1 cellular context compared by ENCODE assay signal in the genomic region with DNA sequence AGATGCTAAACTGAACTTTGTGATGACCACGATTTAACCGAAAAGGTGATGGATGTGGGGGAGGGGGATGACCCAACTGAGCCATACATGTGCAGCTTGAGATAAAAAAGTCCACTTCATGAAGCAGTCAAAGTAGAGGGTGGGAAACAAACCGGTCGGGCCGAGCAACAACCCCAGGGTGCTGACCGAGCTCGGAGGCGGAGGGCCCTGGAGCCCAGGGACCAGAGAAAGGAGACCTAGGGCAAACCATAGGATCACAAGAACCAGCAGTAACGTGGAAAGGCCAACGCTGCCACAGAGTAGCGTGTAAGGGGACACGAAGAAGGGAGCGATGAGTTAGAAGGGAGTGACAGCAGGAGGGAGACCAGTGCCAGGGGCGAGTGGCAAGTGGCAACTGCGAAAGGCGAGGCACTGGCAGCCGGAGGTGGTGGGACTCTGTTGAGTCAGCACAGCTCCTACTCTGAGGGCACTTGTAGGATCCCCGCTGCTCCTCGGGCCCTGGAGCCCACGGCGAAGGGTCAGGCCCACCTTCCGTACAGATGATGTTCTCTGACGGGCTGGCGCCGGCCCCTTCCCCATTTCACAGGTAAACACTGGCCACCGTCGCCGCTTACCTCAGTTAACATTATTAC.
TF ChIP-seq lines count a peak whose summit lies in the region.

No MANE protein-coding gene starts in this region.

TF ChIP-seq in K562, 482 proteins besides CTCF, POLR2A, EP300 and RAD21 (continued from another document and continues in another):
- TF ChIP-seq, protein P1, sequence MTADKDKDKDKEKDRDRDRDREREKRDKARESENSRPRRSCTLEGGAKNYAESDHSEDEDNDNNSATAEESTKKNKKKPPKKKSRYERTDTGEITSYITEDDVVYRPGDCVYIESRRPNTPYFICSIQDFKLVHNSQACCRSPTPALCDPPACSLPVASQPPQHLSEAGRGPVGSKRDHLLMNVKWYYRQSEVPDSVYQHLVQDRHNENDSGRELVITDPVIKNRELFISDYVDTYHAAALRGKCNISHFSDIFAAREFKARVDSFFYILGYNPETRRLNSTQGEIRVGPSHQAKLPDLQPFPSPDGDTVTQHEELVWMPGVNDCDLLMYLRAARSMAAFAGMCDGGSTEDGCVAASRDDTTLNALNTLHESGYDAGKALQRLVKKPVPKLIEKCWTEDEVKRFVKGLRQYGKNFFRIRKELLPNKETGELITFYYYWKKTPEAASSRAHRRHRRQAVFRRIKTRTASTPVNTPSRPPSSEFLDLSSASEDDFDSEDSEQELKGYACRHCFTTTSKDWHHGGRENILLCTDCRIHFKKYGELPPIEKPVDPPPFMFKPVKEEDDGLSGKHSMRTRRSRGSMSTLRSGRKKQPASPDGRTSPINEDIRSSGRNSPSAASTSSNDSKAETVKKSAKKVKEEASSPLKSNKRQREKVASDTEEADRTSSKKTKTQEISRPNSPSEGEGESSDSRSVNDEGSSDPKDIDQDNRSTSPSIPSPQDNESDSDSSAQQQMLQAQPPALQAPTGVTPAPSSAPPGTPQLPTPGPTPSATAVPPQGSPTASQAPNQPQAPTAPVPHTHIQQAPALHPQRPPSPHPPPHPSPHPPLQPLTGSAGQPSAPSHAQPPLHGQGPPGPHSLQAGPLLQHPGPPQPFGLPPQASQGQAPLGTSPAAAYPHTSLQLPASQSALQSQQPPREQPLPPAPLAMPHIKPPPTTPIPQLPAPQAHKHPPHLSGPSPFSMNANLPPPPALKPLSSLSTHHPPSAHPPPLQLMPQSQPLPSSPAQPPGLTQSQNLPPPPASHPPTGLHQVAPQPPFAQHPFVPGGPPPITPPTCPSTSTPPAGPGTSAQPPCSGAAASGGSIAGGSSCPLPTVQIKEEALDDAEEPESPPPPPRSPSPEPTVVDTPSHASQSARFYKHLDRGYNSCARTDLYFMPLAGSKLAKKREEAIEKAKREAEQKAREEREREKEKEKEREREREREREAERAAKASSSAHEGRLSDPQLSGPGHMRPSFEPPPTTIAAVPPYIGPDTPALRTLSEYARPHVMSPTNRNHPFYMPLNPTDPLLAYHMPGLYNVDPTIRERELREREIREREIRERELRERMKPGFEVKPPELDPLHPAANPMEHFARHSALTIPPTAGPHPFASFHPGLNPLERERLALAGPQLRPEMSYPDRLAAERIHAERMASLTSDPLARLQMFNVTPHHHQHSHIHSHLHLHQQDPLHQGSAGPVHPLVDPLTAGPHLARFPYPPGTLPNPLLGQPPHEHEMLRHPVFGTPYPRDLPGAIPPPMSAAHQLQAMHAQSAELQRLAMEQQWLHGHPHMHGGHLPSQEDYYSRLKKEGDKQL (CRISPR knock-in tag; IDR thresholded peaks at IDR 0.05; ENCODE audit: borderline replicate concordance), result no peak
- no peak for TF ChIP-seq E2F3 (CRISPR knock-in tag; IDR thresholded peaks at IDR 0.05)
- TF ChIP-seq HDAC8 (tag; IDR thresholded peaks at IDR 0.05), result no peak
- no peak for TF ChIP-seq U2AF1 (optimal IDR thresholded peaks at IDR 0.05; ENCODE audit: low read depth, low read length)
- TF ChIP-seq ZNF444 (CRISPR knock-in tag; IDR thresholded peaks at IDR 0.05), result peak; percentile 62; the same call in 1 of the 2 replicates
- peak; percentile 55; the same call in 1 of the 2 replicates for TF ChIP-seq SMARCA4 (IDR thresholded peaks at IDR 0.05)
- TF ChIP-seq ZNF274 (IDR thresholded peaks at IDR 0.05; ENCODE audit: borderline replicate concordance, low read depth, low read length), result no peak
- TF ChIP-seq ARID2 (IDR thresholded peaks at IDR 0.05), result no peak
- peak; percentile 70; the same call in 1 of the 2 replicates for TF ChIP-seq KAT7 (CRISPR knock-in tag; IDR thresholded peaks at IDR 0.05; ENCODE audit: borderline replicate concordance)
- TF ChIP-seq NONO (IDR thresholded peaks at IDR 0.05; ENCODE audit: low read depth in 2 of 2, low read length in 1 of 2), result no peak
- TF ChIP-seq DACH1 (IDR thresholded peaks at IDR 0.05; ENCODE audit: partially characterized antibody), result no peak
- TF ChIP-seq, protein P2, sequence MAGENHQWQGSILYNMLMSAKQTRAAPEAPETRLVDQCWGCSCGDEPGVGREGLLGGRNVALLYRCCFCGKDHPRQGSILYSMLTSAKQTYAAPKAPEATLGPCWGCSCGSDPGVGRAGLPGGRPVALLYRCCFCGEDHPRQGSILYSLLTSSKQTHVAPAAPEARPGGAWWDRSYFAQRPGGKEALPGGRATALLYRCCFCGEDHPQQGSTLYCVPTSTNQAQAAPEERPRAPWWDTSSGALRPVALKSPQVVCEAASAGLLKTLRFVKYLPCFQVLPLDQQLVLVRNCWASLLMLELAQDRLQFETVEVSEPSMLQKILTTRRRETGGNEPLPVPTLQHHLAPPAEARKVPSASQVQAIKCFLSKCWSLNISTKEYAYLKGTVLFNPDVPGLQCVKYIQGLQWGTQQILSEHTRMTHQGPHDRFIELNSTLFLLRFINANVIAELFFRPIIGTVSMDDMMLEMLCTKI (IDR thresholded peaks at IDR 0.05; ENCODE audit: partially characterized antibody), result no peak
- no peak for TF ChIP-seq ZNF77 (CRISPR knock-in tag; IDR thresholded peaks at IDR 0.05)
- TF ChIP-seq JUN (IDR thresholded peaks at IDR 0.05; ENCODE audit: borderline replicate concordance, low read depth, low read length), result no peak
- TF ChIP-seq JUN (CRISPR knock-in tag; IDR thresholded peaks at IDR 0.05; ENCODE audit: borderline replicate concordance), result no peak
- no peak for TF ChIP-seq NFE2L1 (tag; IDR thresholded peaks at IDR 0.05; ENCODE audit: borderline replicate concordance, low read depth)
- no peak for TF ChIP-seq ARHGAP35 (IDR thresholded peaks at IDR 0.05; ENCODE audit: partially characterized antibody)
- TF ChIP-seq RNF2 (IDR thresholded peaks at IDR 0.05), result peak; percentile 37; the same call in 1 of the 2 replicates
- TF ChIP-seq, protein P3, sequence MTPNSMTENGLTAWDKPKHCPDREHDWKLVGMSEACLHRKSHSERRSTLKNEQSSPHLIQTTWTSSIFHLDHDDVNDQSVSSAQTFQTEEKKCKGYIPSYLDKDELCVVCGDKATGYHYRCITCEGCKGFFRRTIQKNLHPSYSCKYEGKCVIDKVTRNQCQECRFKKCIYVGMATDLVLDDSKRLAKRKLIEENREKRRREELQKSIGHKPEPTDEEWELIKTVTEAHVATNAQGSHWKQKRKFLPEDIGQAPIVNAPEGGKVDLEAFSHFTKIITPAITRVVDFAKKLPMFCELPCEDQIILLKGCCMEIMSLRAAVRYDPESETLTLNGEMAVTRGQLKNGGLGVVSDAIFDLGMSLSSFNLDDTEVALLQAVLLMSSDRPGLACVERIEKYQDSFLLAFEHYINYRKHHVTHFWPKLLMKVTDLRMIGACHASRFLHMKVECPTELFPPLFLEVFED (CRISPR knock-in tag; conservative IDR thresholded peaks at IDR 0.05), result no peak
- no peak for TF ChIP-seq HDAC3 (IDR thresholded peaks at IDR 0.05; ENCODE audit: borderline replicate concordance, partially characterized antibody)
- TF ChIP-seq ZFP36 (IDR thresholded peaks at IDR 0.05; ENCODE audit: low read depth, low read length, partially characterized antibody), result no peak
- no peak for TF ChIP-seq SP1 (CRISPR knock-in tag; IDR thresholded peaks at IDR 0.05)
- TF ChIP-seq STAT5A (IDR thresholded peaks at IDR 0.05; ENCODE audit: borderline replicate concordance, low read length), result peak; percentile 53; the same call in 1 of the 2 replicates
- TF ChIP-seq CHD2 (IDR thresholded peaks at IDR 0.05; ENCODE audit: low read depth, low read length), result no peak
- no peak for TF ChIP-seq HEY1 (CRISPR knock-in tag; IDR thresholded peaks at IDR 0.05; ENCODE audit: borderline replicate concordance)
- TF ChIP-seq ZBTB1 (CRISPR knock-in tag; IDR thresholded peaks at IDR 0.05; ENCODE audit: borderline replicate concordance, low read depth), result no peak
- TF ChIP-seq PML (IDR thresholded peaks at IDR 0.05; ENCODE audit: low read length), result peak; percentile 48; the same call in 1 of the 2 replicates
- TF ChIP-seq ZNF717 (CRISPR knock-in tag; IDR thresholded peaks at IDR 0.05), result no peak
- no peak for TF ChIP-seq HNRNPH1 (optimal IDR thresholded peaks at IDR 0.05; ENCODE audit: low read depth, low read length)
- TF ChIP-seq, protein P4, sequence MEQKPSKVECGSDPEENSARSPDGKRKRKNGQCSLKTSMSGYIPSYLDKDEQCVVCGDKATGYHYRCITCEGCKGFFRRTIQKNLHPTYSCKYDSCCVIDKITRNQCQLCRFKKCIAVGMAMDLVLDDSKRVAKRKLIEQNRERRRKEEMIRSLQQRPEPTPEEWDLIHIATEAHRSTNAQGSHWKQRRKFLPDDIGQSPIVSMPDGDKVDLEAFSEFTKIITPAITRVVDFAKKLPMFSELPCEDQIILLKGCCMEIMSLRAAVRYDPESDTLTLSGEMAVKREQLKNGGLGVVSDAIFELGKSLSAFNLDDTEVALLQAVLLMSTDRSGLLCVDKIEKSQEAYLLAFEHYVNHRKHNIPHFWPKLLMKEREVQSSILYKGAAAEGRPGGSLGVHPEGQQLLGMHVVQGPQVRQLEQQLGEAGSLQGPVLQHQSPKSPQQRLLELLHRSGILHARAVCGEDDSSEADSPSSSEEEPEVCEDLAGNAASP (IDR thresholded peaks at IDR 0.05), result no peak
- TF ChIP-seq NR2C2 (CRISPR knock-in tag; IDR thresholded peaks at IDR 0.05), result no peak
- no peak for TF ChIP-seq NR2C2 (tag; IDR thresholded peaks at IDR 0.05)
- TF ChIP-seq, protein P5, sequence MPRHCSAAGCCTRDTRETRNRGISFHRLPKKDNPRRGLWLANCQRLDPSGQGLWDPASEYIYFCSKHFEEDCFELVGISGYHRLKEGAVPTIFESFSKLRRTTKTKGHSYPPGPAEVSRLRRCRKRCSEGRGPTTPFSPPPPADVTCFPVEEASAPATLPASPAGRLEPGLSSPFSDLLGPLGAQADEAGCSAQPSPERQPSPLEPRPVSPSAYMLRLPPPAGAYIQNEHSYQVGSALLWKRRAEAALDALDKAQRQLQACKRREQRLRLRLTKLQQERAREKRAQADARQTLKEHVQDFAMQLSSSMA (CRISPR knock-in tag; IDR thresholded peaks at IDR 0.05), result no peak
- TF ChIP-seq ZNF174 (CRISPR knock-in tag; IDR thresholded peaks at IDR 0.05), result no peak
- TF ChIP-seq CBX1 (IDR thresholded peaks at IDR 0.05; ENCODE audit: low read depth), result no peak
- TF ChIP-seq GTF2A2 (tag; IDR thresholded peaks at IDR 0.05), result no peak
- TF ChIP-seq DIDO1 (tag; IDR thresholded peaks at IDR 0.05; ENCODE audit: low read depth), result no peak
- TF ChIP-seq, protein P6, sequence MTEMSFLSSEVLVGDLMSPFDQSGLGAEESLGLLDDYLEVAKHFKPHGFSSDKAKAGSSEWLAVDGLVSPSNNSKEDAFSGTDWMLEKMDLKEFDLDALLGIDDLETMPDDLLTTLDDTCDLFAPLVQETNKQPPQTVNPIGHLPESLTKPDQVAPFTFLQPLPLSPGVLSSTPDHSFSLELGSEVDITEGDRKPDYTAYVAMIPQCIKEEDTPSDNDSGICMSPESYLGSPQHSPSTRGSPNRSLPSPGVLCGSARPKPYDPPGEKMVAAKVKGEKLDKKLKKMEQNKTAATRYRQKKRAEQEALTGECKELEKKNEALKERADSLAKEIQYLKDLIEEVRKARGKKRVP (CRISPR knock-in tag; IDR thresholded peaks at IDR 0.05), result no peak
- TF ChIP-seq SMARCC2 (IDR thresholded peaks at IDR 0.05; ENCODE audit: low read depth), result no peak
- TF ChIP-seq, protein P7, sequence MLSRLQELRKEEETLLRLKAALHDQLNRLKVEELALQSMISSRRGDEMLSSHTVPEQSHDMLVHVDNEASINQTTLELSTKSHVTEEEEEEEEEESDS (CRISPR knock-in tag; IDR thresholded peaks at IDR 0.05), result no peak
- TF ChIP-seq TAF9B (IDR thresholded peaks at IDR 0.05; ENCODE audit: partially characterized antibody), result no peak
- TF ChIP-seq, protein P8, sequence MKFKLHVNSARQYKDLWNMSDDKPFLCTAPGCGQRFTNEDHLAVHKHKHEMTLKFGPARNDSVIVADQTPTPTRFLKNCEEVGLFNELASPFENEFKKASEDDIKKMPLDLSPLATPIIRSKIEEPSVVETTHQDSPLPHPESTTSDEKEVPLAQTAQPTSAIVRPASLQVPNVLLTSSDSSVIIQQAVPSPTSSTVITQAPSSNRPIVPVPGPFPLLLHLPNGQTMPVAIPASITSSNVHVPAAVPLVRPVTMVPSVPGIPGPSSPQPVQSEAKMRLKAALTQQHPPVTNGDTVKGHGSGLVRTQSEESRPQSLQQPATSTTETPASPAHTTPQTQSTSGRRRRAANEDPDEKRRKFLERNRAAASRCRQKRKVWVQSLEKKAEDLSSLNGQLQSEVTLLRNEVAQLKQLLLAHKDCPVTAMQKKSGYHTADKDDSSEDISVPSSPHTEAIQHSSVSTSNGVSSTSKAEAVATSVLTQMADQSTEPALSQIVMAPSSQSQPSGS (CRISPR knock-in tag; IDR thresholded peaks at IDR 0.05), result no peak
- no peak for TF ChIP-seq ZNF133 (CRISPR knock-in tag; IDR thresholded peaks at IDR 0.05)
- no peak for TF ChIP-seq MAZ (CRISPR knock-in tag; conservative IDR thresholded peaks at IDR 0.05 in 1 of 2, IDR thresholded peaks at IDR 0.05 in 1 of 2)
- TF ChIP-seq, protein P9, sequence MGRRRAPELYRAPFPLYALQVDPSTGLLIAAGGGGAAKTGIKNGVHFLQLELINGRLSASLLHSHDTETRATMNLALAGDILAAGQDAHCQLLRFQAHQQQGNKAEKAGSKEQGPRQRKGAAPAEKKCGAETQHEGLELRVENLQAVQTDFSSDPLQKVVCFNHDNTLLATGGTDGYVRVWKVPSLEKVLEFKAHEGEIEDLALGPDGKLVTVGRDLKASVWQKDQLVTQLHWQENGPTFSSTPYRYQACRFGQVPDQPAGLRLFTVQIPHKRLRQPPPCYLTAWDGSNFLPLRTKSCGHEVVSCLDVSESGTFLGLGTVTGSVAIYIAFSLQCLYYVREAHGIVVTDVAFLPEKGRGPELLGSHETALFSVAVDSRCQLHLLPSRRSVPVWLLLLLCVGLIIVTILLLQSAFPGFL (CRISPR knock-in tag; IDR thresholded peaks at IDR 0.05), result no peak
- no peak for TF ChIP-seq SMAD2 (IDR thresholded peaks at IDR 0.05; ENCODE audit: low read depth, low read length)
- TF ChIP-seq RAD51 (IDR thresholded peaks at IDR 0.05; ENCODE audit: borderline replicate concordance, low read depth), result no peak
- TF ChIP-seq ZSCAN32 (CRISPR knock-in tag; IDR thresholded peaks at IDR 0.05), result no peak
- no peak for TF ChIP-seq ZNF311 (CRISPR knock-in tag; IDR thresholded peaks at IDR 0.05)
- no peak for TF ChIP-seq CBX8 (IDR thresholded peaks at IDR 0.05; ENCODE audit: borderline replicate concordance, extremely low read depth, low read depth, low read length, poor library complexity, severe bottlenecking)
